ENCODE assay signal across 6 cellular contexts in genomic region chr3:35081902-35082301, GRCh38.
"Had no signal": no experiment of that assay in that cellular context is flagged by ENCODE, and none has a peak within 500 bp of the region (broad histone marks: within the 10 kb centered on the region; RNA-seq: fewer than 3 reads in every experiment).

No MANE protein-coding gene starts in this region.

- H3K4me1 Mint-ChIP-seq: GM23338, H9, IgD-negative memory B cell had no signal

- H3K4me3 Mint-ChIP-seq: GM23338, H9, IgD-negative memory B cell had no signal

- H3K4me2 ChIP-seq: GM23338 had no signal

- H3K9me3 Mint-ChIP-seq: GM23338, H9 had no signal

- H2AFZ ChIP-seq: GM23338 had no signal

- H3K27me3 Mint-ChIP-seq: IgD-negative memory B cell had no signal

- H3K36me3 Mint-ChIP-seq: IgD-negative memory B cell had no signal

- H3K4me3 ChIP-seq: GM23338 had no signal

- H3K27ac Mint-ChIP-seq: GM23338, H9, IgD-negative memory B cell had no signal

- DNase-seq: H9, HCEC 1CT had no signal

- H3K27ac ChIP-seq: HL-60 had no signal

- ATAC-seq: GM23338, HepG2 had no signal
